Comparison of ENCODE assay signal across 10 cellular contexts in genomic region chr4:48375651-48376291, GRCh38. TPM values are rescaled to one million over a fixed set of nuclear protein-coding genes. Genes with fewer than 3 reads are reported as not detected.
DNase-seq lines count a peak whose midpoint lies in the region; ATAC-seq and TF ChIP-seq lines count a peak whose summit lies in the region.
"Had no signal": no experiment of that assay in that cellular context is flagged by ENCODE, and none has a peak within 500 bp of the region (broad histone marks: within the 10 kb centered on the region; RNA-seq: fewer than 3 reads in every experiment).

No MANE protein-coding gene starts in this region.

- H3K27me3 Mint-ChIP-seq in stimulated activated naive B cell treated with anti-CD40 and anti-IgM and Interleukin-4, amounts not matched to agents 10 μg/mL and 1 μg/mL and 100 μg/mL, for 72 hours = no peaks in the 10 kb centered on the region

- peaks cover 11 to 31% of the 10 kb centered on the region in 2 donors for H3K36me3 Mint-ChIP-seq in stimulated activated naive B cell treated with anti-CD40 and anti-IgM and Interleukin-4, amounts not matched to agents 10 μg/mL and 1 μg/mL and 100 μg/mL, for 72 hours

- no peak overlapping the region for H3K27ac Mint-ChIP-seq in stimulated activated naive B cell treated with anti-CD40 and anti-IgM and Interleukin-4, amounts not matched to agents 10 μg/mL and 1 μg/mL and 100 μg/mL, for 72 hours

- H3K27me3 ChIP-seq in esophagus (ENCODE audit: control insufficient read depth in 1 of 2, insufficient read depth in 2 of 2, low read length in 2 of 2) = no peaks in the 10 kb centered on the region
- H3K27me3 ChIP-seq in gastrocnemius medialis = no peaks in the 10 kb centered on the region
- no peaks in the 10 kb centered on the region for H3K27me3 ChIP-seq in H7 (ENCODE audit: control insufficient read depth, insufficient read depth, low read length)

- peak overlapping the region; percentile 19 to 82 for H3K27ac ChIP-seq in esophagus (ENCODE audit: low read depth in 2 of 2, low read length in 1 of 2)
- H3K27ac ChIP-seq in gastrocnemius medialis = peak overlapping the region; percentile 42 to 71 (median 64)

- ATAC-seq in gastrocnemius medialis = peak; percentile 80 to 83
- no peak for ATAC-seq in stimulated activated naive B cell treated with anti-CD40 and anti-IgM and Interleukin-4, amounts not matched to agents 10 μg/mL and 1 μg/mL and 100 μg/mL, for 72 hours (replicated peaks)
- ATAC-seq in HG03135 (IDR thresholded peaks at IDR 0.05; ENCODE audit: unreplicated experiment) = no peak

- no peak for TF ChIP-seq POLR2A in gastrocnemius medialis (IDR thresholded peaks at IDR 0.05)

- H3K9me3 Mint-ChIP-seq in stimulated activated naive B cell treated with anti-CD40 and anti-IgM and Interleukin-4, amounts not matched to agents 10 μg/mL and 1 μg/mL and 100 μg/mL, for 72 hours = no peaks in the 10 kb centered on the region

- in situ Hi-C loops in gastrocnemius medialis (cut with MboI; ENCODE audit: low sequenced_read_pairs in 4 of 4) = no loop called here

- DNase-seq in H4 (ENCODE audit: low spot score) (peak; percentile 73), NCI-H460 (ENCODE audit: extremely low read depth, low read depth) (peak; percentile 15), gastrocnemius medialis (peak; percentile 5 to 57), H7 (no peak)
- DNase-seq in stimulated activated naive B cell treated with anti-CD40 and anti-IgM and Interleukin-4, amounts not matched to agents 10 μg/mL and 1 μg/mL and 100 μg/mL, for 72 hours = no peak
- no peak for DNase-seq in activated CD8-positive, alpha-beta memory T cell treated with anti-CD3 and anti-CD28 coated beads, Interleukin-2, amount 50 U/mL, for 4 hours
- DNase-seq: activated CD4-positive, alpha-beta T cell treated with anti-CD3 and anti-CD28 coated beads, Interleukin-2, amount 50 U/mL, for 48 hours; KBM-7 had no signal

- no peak overlapping the region for H3K4me3 ChIP-seq in esophagus (ENCODE audit: low read depth in 1 of 2, low read length in 2 of 2)
- H3K4me3 ChIP-seq in gastrocnemius medialis = no peak overlapping the region
- no peak overlapping the region for H3K4me3 ChIP-seq in H7 (ENCODE audit: insufficient read depth, low read depth, low read length)

- H3K9me3 ChIP-seq in esophagus (ENCODE audit: control insufficient read depth in 2 of 2, insufficient read depth in 1 of 2, low read depth in 1 of 2, low read length in 1 of 2) = no peaks in the 10 kb centered on the region
- H3K9me3 ChIP-seq in gastrocnemius medialis = no peaks in the 10 kb centered on the region

- peaks cover under 1 to 2% of the 10 kb centered on the region in 2 donors for H3K4me1 Mint-ChIP-seq in stimulated activated naive B cell treated with anti-CD40 and anti-IgM and Interleukin-4, amounts not matched to agents 10 μg/mL and 1 μg/mL and 100 μg/mL, for 72 hours

- no peaks in the 10 kb centered on the region for H3K36me3 ChIP-seq in esophagus (ENCODE audit: control insufficient read depth in 2 of 2, insufficient read depth in 2 of 2, low read length in 1 of 2)
- peaks cover 0 to 4% of the 10 kb centered on the region in 2 donors for H3K36me3 ChIP-seq in gastrocnemius medialis
- H3K36me3 ChIP-seq in H7 (replicated peaks; ENCODE audit: control insufficient read depth, insufficient read depth, low read length) = no peaks in the 10 kb centered on the region

- WGBS in esophagus, 2 donors = 50 to 56% methylated on average over 6 of the region's 6 CpGs

- no peak overlapping the region for H3K4me3 Mint-ChIP-seq in stimulated activated naive B cell treated with anti-CD40 and anti-IgM and Interleukin-4, amounts not matched to agents 10 μg/mL and 1 μg/mL and 100 μg/mL, for 72 hours

- H3K4me1 ChIP-seq in esophagus (ENCODE audit: control insufficient read depth in 2 of 2, insufficient read depth in 2 of 2, low read length in 1 of 2) (no peaks in the 10 kb centered on the region), gastrocnemius medialis (peaks cover 16 to 28% of the 10 kb centered on the region in 2 donors)

- no peak for TF ChIP-seq CTCF in gastrocnemius medialis (IDR thresholded peaks at IDR 0.05 in 4 of 5, conservative IDR thresholded peaks at IDR 0.05 in 1 of 5)

- intact Hi-C loops in gastrocnemius medialis (cut with DNase I; ENCODE audit: low total_unique reads) = no loop called here

RNA-seq across cellular contexts. Expression of gene SLAIN2, which starts 34.4 kb away (rescaled TPM):
- total RNA-seq in H4 (2014; rRNA removed; shearing (Covaris generic)) = 36.3 and 72.3 TPM in 2 replicates
- total RNA-seq in NCI-H460 (2014; rRNA removed; shearing (Covaris generic)) = 33.2 and 35.8 TPM in 2 replicates
- polyA plus RNA-seq in NCI-H460 (2014; cell fraction: nucleus; rRNA removed) = 5.0 and 7.1 TPM in 2 replicates
- polyA plus RNA-seq in esophagus = 10 to 100 TPM; 17.9 to 41.5 TPM
- total RNA-seq in gastrocnemius medialis = 100 to 1,000 TPM in 3 of 4 donors, 10 to 100 TPM in 1; 64.3 to 211 (median 138) TPM
- total RNA-seq in H7 (2014; rRNA removed; shearing (Covaris generic)) = 32.0 and 34.0 TPM in 2 replicates

Comparison
In these comparisons a context has a peak if more than half of its experiments do, and no peak if none do; other contexts are left out.
1. DNase-seq: peak in H4 (single experiment), NCI-H460 (single experiment) and gastrocnemius medialis (2 of 2); none in stimulated activated naive B cell treated with anti-CD40 and anti-IgM and Interleukin-4, amounts not matched to agents 10 μg/mL and 1 μg/mL and 100 μg/mL, for 72 hours (single experiment), H7 (single experiment) and activated CD8-positive, alpha-beta memory T cell treated with anti-CD3 and anti-CD28 coated beads, Interleukin-2, amount 50 U/mL, for 4 hours (single experiment).
2. ATAC-seq: peak in gastrocnemius medialis (2 of 2); none in stimulated activated naive B cell treated with anti-CD40 and anti-IgM and Interleukin-4, amounts not matched to agents 10 μg/mL and 1 μg/mL and 100 μg/mL, for 72 hours (0 of 2) and HG03135 (single experiment).